Comparison of ENCODE assay signal across 20 cellular contexts in genomic region chr4:145102619-145103018, GRCh38. TPM values are rescaled to one million over a fixed set of nuclear protein-coding genes. Genes with fewer than 3 reads are reported as not detected.
A peak's percentile ranks its signal among the peaks of the same experiment; 100 is the strongest.
DNase-seq lines count a peak whose midpoint lies in the region; ATAC-seq, FAIRE-seq and TF ChIP-seq lines count a peak whose summit lies in the region.
"Had no signal": no experiment of that assay in that cellular context is flagged by ENCODE, and none has a peak within 500 bp of the region (broad histone marks: within the 10 kb centered on the region; RNA-seq: fewer than 3 reads in every experiment).

No MANE protein-coding gene starts in this region.

- H3K4me3 ChIP-seq in ACC112 (ENCODE audit: low read depth, low read length): peak overlapping the region; percentile 19; the same call in 1 of the 2 replicates
- H3K4me3 ChIP-seq in DOHH2 (ENCODE audit: low read length): peak overlapping the region; percentile 13; the same call in 1 of the 2 replicates
- H3K4me3 ChIP-seq in OCI-LY1 (ENCODE audit: low read depth, low read length, poor library complexity, severe bottlenecking): no peak overlapping the region
- peak overlapping the region; percentile 22 for H3K4me3 ChIP-seq in GM12878
- H3K4me3 ChIP-seq in upper lobe of right lung: no peak overlapping the region
- H3K4me3 ChIP-seq: GM23248 had no signal

- peaks cover 3% of the 10 kb centered on the region for H4K20me1 ChIP-seq in DOHH2 (ENCODE audit: control insufficient read depth, insufficient read depth, low read depth, low read length)
- no peaks in the 10 kb centered on the region for H4K20me1 ChIP-seq in OCI-LY1 (ENCODE audit: insufficient read depth, low read length)
- no peaks in the 10 kb centered on the region for H4K20me1 ChIP-seq in GM12878 (ENCODE audit: control insufficient read depth, insufficient read depth)

- CTCF ChIA-PET in GM12878 (lab: Yijun Ruan, JAX): interaction anchor here (0.7 kb wide), 1 partner anchor 73 kb away, joined by 4 read pairs; no protein-coding TSS in a partner anchor

- 71% methylated on average over 2 of the region's 2 CpGs for WGBS in GM12878 (ENCODE audit: insufficient coverage, insufficient replicate concordance, low lambda C conversion rate, missing lambda C conversion rate)

- POLR2A ChIA-PET in GM12878 (lab: Charles Lee): interaction anchor here (0.5 to 1.1 kb wide), 3 partner anchors 41 to 791 kb away, joined by 3 read pairs; no protein-coding TSS in a partner anchor

- H3K79me2 ChIP-seq in ACC112 (ENCODE audit: control insufficient read depth, insufficient read depth, low read length, unreplicated experiment) (peaks cover 84% of the 10 kb centered on the region), DOHH2 (ENCODE audit: control insufficient read depth, low read length) (peaks cover 89% of the 10 kb centered on the region), OCI-LY1 (ENCODE audit: insufficient read depth, low read length) (peaks cover 82% of the 10 kb centered on the region), GM12878 (ENCODE audit: control insufficient read depth, insufficient read depth, low read length) (peaks cover 76% of the 10 kb centered on the region)

- H3K9me2 ChIP-seq in DOHH2 (replicated peaks; ENCODE audit: control insufficient read depth, low read length) (no peaks in the 10 kb centered on the region), OCI-LY1 (ENCODE audit: low read depth, low read length) (no peaks in the 10 kb centered on the region)

- H3K9ac ChIP-seq in OCI-LY1 (ENCODE audit: low read length) (no peak overlapping the region), GM12878 (ENCODE audit: control insufficient read depth, insufficient read depth, low read length) (no peak overlapping the region)
- H3K9ac ChIP-seq: GM23248 had no signal

- TF ChIP-seq POLR2A in GM12878 (IDR thresholded peaks at IDR 0.05; ENCODE audit: low read depth, low read length): no peak

- TF ChIP-seq CTCF in DOHH2 (IDR thresholded peaks at IDR 0.05; ENCODE audit: low read depth, low read length, poor library complexity, severe bottlenecking) (no peak), OCI-LY1 (IDR thresholded peaks at IDR 0.05; ENCODE audit: low read length) (no peak), GM12878 (IDR thresholded peaks at IDR 0.05 in 2 of 3, conservative IDR thresholded peaks at IDR 0.05 in 1 of 3; ENCODE audit: control insufficient read depth in 2 of 3, extremely low read depth in 1 of 3, insufficient read depth in 1 of 3, low read depth in 3 of 3, low read length in 3 of 3) (no peak), upper lobe of right lung (IDR thresholded peaks at IDR 0.05) (no peak)

- DNase-seq in GM12878 (ENCODE audit: low read depth, low spot score) (no peak), mucosa of gallbladder (ENCODE audit: low spot score) (no peak), upper lobe of right lung (no peak)
- DNase-seq: DMS79 treated with DMSO at 0.1 percent for 48 hours, GM23248, MV-4-11, NCI-H1417 treated with DMSO at 0.1 percent for 48 hours, NCI-H2029, NCI-H526, SHP77, T-helper 1 cell had no signal

- ATAC-seq in GM12878 (no peak; the same call in 2 of the 3 replicates), GM18519 (IDR thresholded peaks at IDR 0.05; ENCODE audit: low FRiP score, unreplicated experiment) (no peak), upper lobe of right lung (no peak)
- ATAC-seq in activated CD4-positive, CD25-positive, alpha-beta regulatory T cell treated with anti-CD3 and anti-CD28 coated beads, Interleukin-2, amount 50 U/mL, for 24 hours: no peak
- ATAC-seq: HCT116, SK-N-SH treated with all-trans-retinoic acid at 6 μM for 48 hours had no signal

- no peak for FAIRE-seq in GM12878 (lab: Jason Lieb, UNC)
- FAIRE-seq: A204.1 had no signal

- peak overlapping the region; percentile 52 for H3K4me2 ChIP-seq in DOHH2 (ENCODE audit: low read length)
- peak overlapping the region; percentile 31; the same call in 1 of the 2 replicates for H3K4me2 ChIP-seq in OCI-LY1 (ENCODE audit: low read length)
- H3K4me2 ChIP-seq in GM12878 (ENCODE audit: control insufficient read depth, insufficient read depth): peak overlapping the region; percentile 53

- SMC1A ChIA-PET in GM12878 (lab: Charles Lee; ENCODE audit: uncharacterized antibody, unreplicated experiment): interaction anchor here (0.7 to 1.9 kb wide), 3 partner anchors 22 to 831 kb away, joined by 3 to 8 read pairs (median 3); no protein-coding TSS in a partner anchor

- BruUV-seq in GM12878 (replicated peaks; lab: Mats Ljungman, UMichigan): no TSS peak

- intact Hi-C loops in GM12878 (cut with micrococcal nuclease; ENCODE audit: unreplicated experiment) (no loop called here), upper lobe of right lung (cut with DNase I) (no loop called here)

- H3K4me1 ChIP-seq in ACC112 (ENCODE audit: control insufficient read depth, insufficient read depth, low read length, unreplicated experiment) (peaks cover 32% of the 10 kb centered on the region), DOHH2 (ENCODE audit: control insufficient read depth, low read length) (peaks cover 49% of the 10 kb centered on the region), OCI-LY1 (ENCODE audit: insufficient read depth, low read length, severe bottlenecking) (peaks cover 48% of the 10 kb centered on the region), GM12878 (ENCODE audit: control insufficient read depth, insufficient read depth, low read length) (no peaks in the 10 kb centered on the region), upper lobe of right lung (peaks cover 25% of the 10 kb centered on the region)

- H2AFZ ChIP-seq in ACC112 (ENCODE audit: low read length, unreplicated experiment) (no peak overlapping the region), OCI-LY1 (ENCODE audit: low read length) (no peak overlapping the region), GM12878 (ENCODE audit: control insufficient read depth, low read depth, low read length) (no peak overlapping the region)
- H2AFZ ChIP-seq: GM23248 had no signal

- H3F3A ChIP-seq in DOHH2 (ENCODE audit: control insufficient read depth, insufficient read depth) (no peaks in the 10 kb centered on the region), OCI-LY1 (ENCODE audit: insufficient read depth, low read length) (no peaks in the 10 kb centered on the region)

- no peaks in the 10 kb centered on the region for H3K27me3 ChIP-seq in ACC112 (ENCODE audit: insufficient read depth, low read length)
- H3K27me3 ChIP-seq in DOHH2 (ENCODE audit: control insufficient read depth, low read length): no peaks in the 10 kb centered on the region
- H3K27me3 ChIP-seq in OCI-LY1 (ENCODE audit: insufficient read depth, low read length): no peaks in the 10 kb centered on the region
- no peaks in the 10 kb centered on the region for H3K27me3 ChIP-seq in GM12878 (replicated peaks in 1 of 2; ENCODE audit: control insufficient read depth in 2 of 2, insufficient read depth in 2 of 2, low read length in 1 of 2)
- no peaks in the 10 kb centered on the region for H3K27me3 ChIP-seq in upper lobe of right lung

- in situ Hi-C loops in GM12878 (cut with MboI): loop anchor here (25.0 kb wide), 1 partner anchor 1565 kb away; no protein-coding TSS in a partner anchor

- H3K36me3 ChIP-seq in ACC112 (ENCODE audit: insufficient read depth, low read length) (peaks cover 31% of the 10 kb centered on the region), DOHH2 (ENCODE audit: control insufficient read depth, low read length) (peaks cover 85% of the 10 kb centered on the region), OCI-LY1 (ENCODE audit: insufficient read depth, low read length) (peaks cover 47% of the 10 kb centered on the region), GM12878 (ENCODE audit: control insufficient read depth in 2 of 2, insufficient read depth in 2 of 2, low read length in 1 of 2) (peaks cover 0 to 6% of the 10 kb centered on the region in 2 experiments; a peak in 1 of 4 replicates), upper lobe of right lung (peaks cover 35% of the 10 kb centered on the region)

- H3K9me3 ChIP-seq in DOHH2 (ENCODE audit: control insufficient read depth, insufficient read depth, low read length): no peaks in the 10 kb centered on the region
- no peaks in the 10 kb centered on the region for H3K9me3 ChIP-seq in OCI-LY1 (ENCODE audit: low read length)
- H3K9me3 ChIP-seq in GM12878 (replicated peaks; ENCODE audit: control insufficient read depth, insufficient read depth, low read length): no peaks in the 10 kb centered on the region
- H3K9me3 ChIP-seq in upper lobe of right lung: no peaks in the 10 kb centered on the region

- RAD21 ChIA-PET in GM12878 (lab: Charles Lee; ENCODE audit: unreplicated experiment): no interaction called here

- H3K27ac ChIP-seq in ACC112 (ENCODE audit: low read depth, low read length) (no peak overlapping the region), DOHH2 (ENCODE audit: low read depth, low read length) (no peak overlapping the region), OCI-LY1 (ENCODE audit: low read depth, low read length, poor library complexity, severe bottlenecking) (no peak overlapping the region), GM12878 (ENCODE audit: control insufficient read depth, insufficient read depth) (no peak overlapping the region), upper lobe of right lung (no peak overlapping the region)
- H3K27ac ChIP-seq: C4-2B, GM23248 had no signal

- TF ChIP-seq RAD21 in GM12878 (IDR thresholded peaks at IDR 0.05; ENCODE audit: insufficient read depth, low read depth, low read length): no peak

- TF ChIP-seq EP300 in GM12878 (IDR thresholded peaks at IDR 0.05; ENCODE audit: borderline replicate concordance in 1 of 2, control insufficient read depth in 1 of 2, low read depth in 2 of 2, low read length in 2 of 2): no peak

RNA-seq across cellular contexts. Expression of gene ABCE1, which starts 4.5 kb away (rescaled TPM):
- total RNA-seq in GM12878 (2013; cell fraction: nucleolus; rRNA removed): 217 and 237 TPM in 2 replicates
- total RNA-seq in GM12878 (2014; rRNA removed) (147 and 158 TPM in 2 replicates), GM12878 (2014; rRNA removed; fragmentation: Illumina TruSeq; extraction: Trizol) (168 and 172 TPM in 2 replicates), GM12878 (2021) (109 and 115 TPM in 2 replicates), mucosa of gallbladder (33.6 TPM), upper lobe of right lung (41.2 TPM)
- polyA plus RNA-seq in GM12878 (2011; ENCODE audit: low read depth): 46.8 TPM
- polyA plus RNA-seq in GM12878 (2011; rRNA removed) (149 and 220 TPM in 2 replicates), GM12878 (2014; fragmentation: Illumina TruSeq; extraction: Trizol) (167 and 221 TPM in 2 replicates), GM12878 (2014; fragmentation: Nextera tagmentation; extraction: Ambion mirVana) (100 to 1,000 TPM in 1 of 2 experiments, 10 to 100 TPM in 1; 75.9 to 108 TPM), GM12878 (2014; rRNA removed) (72.2 and 97.9 TPM in 2 replicates), GM12878 (2016; fragmentation: Nextera tagmentation; extraction: Ambion mirVana) (100 to 1,000 TPM; 124 to 144 TPM)
- polyA plus RNA-seq in GM12878 (2011; cell fraction: cytosol; rRNA removed): 99.2 and 112 TPM in 2 replicates
- polyA plus RNA-seq in GM12878 (2011; cell fraction: nucleus; rRNA removed): 146 and 163 TPM in 2 replicates
- 51.6 and 54.1 TPM in 2 replicates for polyA plus RNA-seq in GM12878 (2012)
- 199 and 265 TPM in 2 replicates for polyA minus RNA-seq in GM12878 (2011; rRNA and poly(A)+ RNA removed)
- 58.4 and 60.6 TPM in 2 replicates for polyA minus RNA-seq in GM12878 (2011; cell fraction: cytosol; rRNA and poly(A)+ RNA removed)
- polyA minus RNA-seq in GM12878 (2011; cell fraction: nucleus; rRNA and poly(A)+ RNA removed): 48.6 and 54.9 TPM in 2 replicates

RNA-seq across cellular contexts. Expression of gene ANAPC10, which starts 4.6 kb away (rescaled TPM):
- total RNA-seq in GM12878 (2013; cell fraction: nucleolus; rRNA removed): 93.9 and 108 TPM in 2 replicates
- total RNA-seq in GM12878 (2014; rRNA removed) (26.8 and 31.0 TPM in 2 replicates), GM12878 (2014; rRNA removed; fragmentation: Illumina TruSeq; extraction: Trizol) (44.1 and 44.9 TPM in 2 replicates), GM12878 (2021) (21.6 and 23.8 TPM in 2 replicates), mucosa of gallbladder (13.6 TPM), upper lobe of right lung (17.5 TPM)
- polyA plus RNA-seq in GM12878 (2011; ENCODE audit: low read depth): 17.7 TPM
- polyA plus RNA-seq in GM12878 (2011; rRNA removed) (52.9 and 76.8 TPM in 2 replicates), GM12878 (2014; fragmentation: Illumina TruSeq; extraction: Trizol) (43.7 and 58.0 TPM in 2 replicates), GM12878 (2014; fragmentation: Nextera tagmentation; extraction: Ambion mirVana) (10 to 100 TPM; 60.2 to 73.7 TPM), GM12878 (2014; rRNA removed) (25.0 and 34.0 TPM in 2 replicates), GM12878 (2016; fragmentation: Nextera tagmentation; extraction: Ambion mirVana) (10 to 100 TPM; 56.1 to 62.6 TPM)
- polyA plus RNA-seq in GM12878 (2011; cell fraction: cytosol; rRNA removed): 21.2 and 26.0 TPM in 2 replicates
- polyA plus RNA-seq in GM12878 (2011; cell fraction: nucleus; rRNA removed): 23.9 and 26.9 TPM in 2 replicates
- polyA plus RNA-seq in GM12878 (2012): 17.7 and 21.8 TPM in 2 replicates
- 42.6 and 42.8 TPM in 2 replicates for polyA minus RNA-seq in GM12878 (2011; rRNA and poly(A)+ RNA removed)
- polyA minus RNA-seq in GM12878 (2011; cell fraction: cytosol; rRNA and poly(A)+ RNA removed): 4.4 and 4.5 TPM in 2 replicates
- 34.2 and 53.3 TPM in 2 replicates for polyA minus RNA-seq in GM12878 (2011; cell fraction: nucleus; rRNA and poly(A)+ RNA removed)

Comparison
In these comparisons a context has a peak if more than half of its experiments do, and no peak if none do; other contexts are left out.
1. H3K4me3 ChIP-seq: peak in ACC112 (single experiment), DOHH2 (single experiment) and GM12878 (single experiment); none in OCI-LY1 (single experiment) and upper lobe of right lung (single experiment).
2. Peak in every context shown above with its lines, with median percentiles within 50 percentile points of each other: H3K4me2 ChIP-seq.